ENCODE assay signal across 10 cellular contexts in the genomic region with DNA sequence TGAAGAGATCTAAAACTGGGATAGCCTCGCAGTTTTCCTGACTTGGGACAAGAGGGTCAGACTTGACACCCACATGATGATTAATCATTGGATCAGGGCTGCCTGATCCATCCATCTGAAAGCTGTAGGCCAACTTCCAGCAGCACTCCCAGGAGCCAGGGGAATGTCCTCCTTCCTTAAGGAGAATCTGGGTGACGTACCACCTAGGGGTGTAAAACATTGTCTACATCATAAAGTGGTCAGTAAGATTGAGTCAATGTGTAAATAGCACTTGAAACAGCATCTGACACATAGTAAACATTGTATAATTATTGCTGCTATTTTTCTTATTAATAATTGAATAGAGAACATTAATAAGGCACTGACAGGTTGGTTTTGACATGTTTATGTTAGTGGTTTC.
"Had no signal": no experiment of that assay in that cellular context is flagged by ENCODE, and none has a peak within 500 bp of the region (broad histone marks: within the 10 kb centered on the region; RNA-seq: fewer than 3 reads in every experiment).

No MANE protein-coding gene starts in this region.

- H3K4me1 Mint-ChIP-seq: GM23338 had no signal

- H3K36me3 ChIP-seq: HAP-1 had no signal

- H3K4me1 ChIP-seq: HAP-1 had no signal

- H3K9me3 Mint-ChIP-seq: HFFc6 had no signal

- H3K9me3 ChIP-seq: HAP-1 had no signal

- H3K4me3 ChIP-seq: GM23338, HAP-1, K562 had no signal

- H3K4me3 Mint-ChIP-seq: GM23338, HFFc6 had no signal

- H2AFZ ChIP-seq: GM23338 had no signal

- H3K27ac Mint-ChIP-seq: GM23338, HFFc6 had no signal

- ATAC-seq: GM23338, HCT116, K562 had no signal

- DNase-seq: HFFc6, IMR-90, KG1 had no signal

- H3K4me2 ChIP-seq: GM23338 had no signal

- FAIRE-seq: H1, H54, HTR-8/SVneo, K562 had no signal
